9 cellular contexts compared by ENCODE assay signal in the genomic region with DNA sequence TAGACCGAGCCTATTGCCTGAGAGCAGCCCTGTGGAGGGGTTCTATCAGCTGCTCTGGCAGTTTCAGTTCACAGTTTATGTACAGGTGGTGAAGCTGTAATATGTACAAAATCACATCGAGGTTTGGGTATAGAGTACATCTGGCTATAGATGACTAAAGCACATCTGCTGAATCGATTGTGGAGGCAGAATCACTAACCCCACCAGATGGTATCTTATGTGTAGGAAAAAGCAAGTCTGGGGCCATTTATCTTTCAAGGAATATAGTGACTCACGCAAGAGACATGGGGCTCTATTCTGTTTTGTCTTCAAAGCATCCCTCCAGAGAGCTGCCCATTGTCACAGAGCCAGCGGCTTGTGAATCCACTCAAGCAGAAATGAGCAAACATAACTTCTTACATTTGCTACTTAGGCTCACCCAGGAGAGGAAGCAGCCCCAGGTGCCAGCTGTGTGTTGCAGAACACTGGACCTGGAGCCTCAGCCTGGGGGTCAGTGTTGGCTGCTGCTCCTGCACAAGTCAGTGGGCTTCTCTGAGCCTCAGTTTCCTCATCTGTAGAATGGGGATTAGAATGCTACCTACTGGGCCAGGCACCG. TPM values are rescaled to one million over a fixed set of nuclear protein-coding genes. Genes with fewer than 3 reads are reported as not detected.
A peak's percentile ranks its signal among the peaks of the same experiment; 100 is the strongest.
DNase-seq lines count a peak whose midpoint lies in the region; ATAC-seq and TF ChIP-seq lines count a peak whose summit lies in the region.
"Had no signal": no experiment of that assay in that cellular context is flagged by ENCODE, and none has a peak within 500 bp of the region (broad histone marks: within the 10 kb centered on the region; RNA-seq: fewer than 3 reads in every experiment).

No MANE protein-coding gene starts in this region.

- no peak overlapping the region for H3K27ac ChIP-seq in AG04450 (ENCODE audit: low read depth, low read length)
- H3K27ac ChIP-seq in colonic mucosa = no peak overlapping the region
- H3K27ac ChIP-seq: epithelial cell of prostate had no signal

- POLR2A ChIA-PET in AG04450 (lab: Yijun Ruan, JAX) = interaction anchor here (1.0 to 1.2 kb wide), 4 partner anchors 22 to 132 kb away, joined by 3 to 5 read pairs (median 3); no protein-coding TSS in a partner anchor

- intact Hi-C loops in colonic mucosa (cut with DNase I) = no loop called here

- no peak overlapping the region for H3K27ac Mint-ChIP-seq in mesothelial cell of epicardium

- H3K9me3 Mint-ChIP-seq in mesothelial cell of epicardium = no peaks in the 10 kb centered on the region

- no peak overlapping the region for H3K4me3 Mint-ChIP-seq in mesothelial cell of epicardium

- peaks cover 13% of the 10 kb centered on the region for H3K4me1 Mint-ChIP-seq in mesothelial cell of epicardium

- no peaks in the 10 kb centered on the region for H3K9me3 ChIP-seq in AG04450 (ENCODE audit: control insufficient read depth, insufficient read depth, low read length)
- H3K9me3 ChIP-seq in colonic mucosa = no peaks in the 10 kb centered on the region

- H3K27me3 Mint-ChIP-seq in mesothelial cell of epicardium (ENCODE audit: low read depth) = no peaks in the 10 kb centered on the region

- H3K36me3 ChIP-seq in colonic mucosa = no peaks in the 10 kb centered on the region

- CTCF ChIA-PET in AG04450 (lab: Charles Lee) = interaction anchor here (1.6 kb wide), 1 partner anchor 84 kb away, joined by 3 read pairs; no protein-coding TSS in a partner anchor

- H3K4me3 ChIP-seq in AG04450 (ENCODE audit: low read depth, low read length) (no peak overlapping the region), foreskin fibroblast (ENCODE audit: low read depth in 1 of 2, low read length in 2 of 2) (no peak overlapping the region), colonic mucosa (no peak overlapping the region)

- H3K9ac ChIP-seq in colonic mucosa (ENCODE audit: low read depth in 2 of 2, low read length in 2 of 2) = no peak overlapping the region

- no peaks in the 10 kb centered on the region for H3K4me1 ChIP-seq in colonic mucosa

- TF ChIP-seq CTCF in AG04450 (IDR thresholded peaks at IDR 0.05; ENCODE audit: low read depth, low read length) (no peak), foreskin fibroblast (IDR thresholded peaks at IDR 0.05; ENCODE audit: low read depth, low read length) (no peak), mesothelial cell of epicardium (IDR thresholded peaks at IDR 0.05; ENCODE audit: unreplicated experiment) (no peak), colonic mucosa (IDR thresholded peaks at IDR 0.05) (no peak)

- ATAC-seq in GM18508 (IDR thresholded peaks at IDR 0.05; ENCODE audit: insufficient read depth, unreplicated experiment) (peak; percentile 51), HG02870 (IDR thresholded peaks at IDR 0.05; ENCODE audit: unreplicated experiment) (peak; percentile 56)

- H3K36me3 Mint-ChIP-seq in mesothelial cell of epicardium = no peaks in the 10 kb centered on the region

- DNase-seq in AG04450 (ENCODE audit: low read depth, low spot score) = peak; percentile 86
- DNase-seq in NCI-H2196 treated with DMSO at 0.1 percent for 48 hours (lab: John Stamatoyannopoulos, UW; ENCODE audit: unreplicated experiment) = peak; percentile 8
- DNase-seq in foreskin fibroblast = peak; percentile 78 to 92
- DNase-seq in mesothelial cell of epicardium (ENCODE audit: low spot score in 2 of 2, unreplicated experiment in 2 of 2) = no peak
- DNase-seq in colonic mucosa = no peak
- DNase-seq in CD1c-positive myeloid dendritic cell (ENCODE audit: extremely low spot score) = no peak

- H3K27me3 ChIP-seq in AG04450 (ENCODE audit: control insufficient read depth, insufficient read depth, low read length) = peaks cover 8% of the 10 kb centered on the region
- no peaks in the 10 kb centered on the region for H3K27me3 ChIP-seq in colonic mucosa

RNA-seq across cellular contexts. Expression of gene MIIP, which starts 21.3 kb away (rescaled TPM):
- polyA plus RNA-seq in AG04450 (2011; rRNA removed) = 9.0 and 10.2 TPM in 2 replicates
- 7.2 and 10.8 TPM in 2 replicates for polyA minus RNA-seq in AG04450 (2011; rRNA and poly(A)+ RNA removed)
- 31.7 to 37.5 TPM (median 32.0 TPM) in 3 replicates for total RNA-seq in mesothelial cell of epicardium
- total RNA-seq in colonic mucosa = 10 to 100 TPM; 13.0 to 31.5 TPM

RNA-seq across cellular contexts. Expression of gene TNFRSF8, which starts 22.5 kb away (rescaled TPM):
- 0.22 and 0.27 TPM in 2 replicates for polyA plus RNA-seq in AG04450 (2011; rRNA removed)
- polyA minus RNA-seq in AG04450 (2011; rRNA and poly(A)+ RNA removed) = 0.04 and 0.51 TPM in 2 replicates
- 0.31 to 0.53 TPM (median 0.41 TPM) in 3 replicates for total RNA-seq in mesothelial cell of epicardium
- under 1 TPM; 0.16 to 0.47 TPM for total RNA-seq in colonic mucosa

Comparison
In these comparisons a context has a peak if more than half of its experiments do, and no peak if none do; other contexts are left out.
1. DNase-seq: peak in AG04450 (single experiment), NCI-H2196 treated with DMSO at 0.1 percent for 48 hours (single experiment) and foreskin fibroblast (2 of 2); none in mesothelial cell of epicardium (0 of 2), colonic mucosa (single experiment) and CD1c-positive myeloid dendritic cell (single experiment).